Comparison of ENCODE assay signal across 1 cellular context in genomic region chr19:16041571-16042386, GRCh38.
TF ChIP-seq lines count a peak whose summit lies in the region.

No MANE protein-coding gene starts in this region.

TF ChIP-seq in GM12878, 131 proteins besides CTCF, POLR2A, EP300 and RAD21 (continued from another document):
- TF ChIP-seq PRDM15 (CRISPR knock-in tag; IDR thresholded peaks at IDR 0.05) (no peak), RELA (IDR thresholded peaks at IDR 0.05; ENCODE audit: borderline replicate concordance, partially characterized antibody) (peak; percentile 18), TBL1XR1 (IDR thresholded peaks at IDR 0.05; ENCODE audit: low read depth, low read length) (peak; percentile 19; the same call in 1 of the 2 replicates), IKZF2 (IDR thresholded peaks at IDR 0.05) (0 out of 4 replicates have a peak, but pooled peaks of 1 of the 2 experiments have one; percentile 25), RB1 (IDR thresholded peaks at IDR 0.05; ENCODE audit: borderline replicate concordance) (0 out of 2 replicates have a peak, but pooled peaks have one; percentile 44)
